24 cellular contexts compared by ENCODE assay signal in genomic region chr4:184434021-184434420, GRCh38.
"Had no signal": no experiment of that assay in that cellular context is flagged by ENCODE, and none has a peak within 500 bp of the region (broad histone marks: within the 10 kb centered on the region; RNA-seq: fewer than 3 reads in every experiment).

No MANE protein-coding gene starts in this region.

- H3K9me3 ChIP-seq: gastrocnemius medialis, heart left ventricle, left lung, mucosa of descending colon, prostate gland, spleen, stomach, thyroid gland, vagina had no signal

- DNase-seq: cerebellar nuclear complex; cortex of kidney; effector CD4-positive, alpha-beta T cell; gastrocnemius medialis; heart left ventricle; kidney; left cardiac atrium; left lung; mesenchymal stem cell; mucosa of descending colon; naive thymus-derived CD8-positive, alpha-beta T cell; right cardiac atrium; spleen; stimulated activated CD4-positive, alpha-beta T cell treated with anti-CD3 and anti-CD28 coated beads, Interleukin-4, amount 100 ng/mL, for 4 hours; stimulated activated naive B cell treated with anti-CD40 and anti-IgM and Interleukin-4, amounts not matched to agents 10 μg/mL and 1 μg/mL and 100 μg/mL, for 72 hours; stomach; thyroid gland; trophoblast cell had no signal

- ATAC-seq: gastrocnemius medialis; heart left ventricle; left cardiac atrium; left lung; mucosa of descending colon; naive thymus-derived CD8-positive, alpha-beta T cell; right cardiac atrium; stimulated activated naive B cell treated with anti-CD40 and anti-IgM and Interleukin-4, amounts not matched to agents 10 μg/mL and 1 μg/mL and 100 μg/mL, for 72 hours had no signal

- H3K4me1 ChIP-seq: prostate gland had no signal

- H3K4me3 ChIP-seq: gastrocnemius medialis, heart left ventricle, hepatocyte, left lung, mucosa of descending colon, neural progenitor cell, prostate gland, skin epidermis, spleen, stomach, thyroid gland, vagina had no signal

- H3K27ac Mint-ChIP-seq: mesothelial cell of epicardium had no signal

- H3K4me3 Mint-ChIP-seq: mesothelial cell of epicardium; naive thymus-derived CD8-positive, alpha-beta T cell; neural progenitor cell; stimulated activated naive B cell treated with anti-CD40 and anti-IgM and Interleukin-4, amounts not matched to agents 10 μg/mL and 1 μg/mL and 100 μg/mL, for 72 hours had no signal

- H3K36me3 ChIP-seq: gastrocnemius medialis, left lung, neural progenitor cell, prostate gland, thyroid gland had no signal

- H3K9me3 Mint-ChIP-seq: mesothelial cell of epicardium; naive thymus-derived CD8-positive, alpha-beta T cell; neural progenitor cell; stimulated activated naive B cell treated with anti-CD40 and anti-IgM and Interleukin-4, amounts not matched to agents 10 μg/mL and 1 μg/mL and 100 μg/mL, for 72 hours had no signal

- H3K27ac ChIP-seq: heart left ventricle, hepatocyte, neural progenitor cell, prostate gland, skin epidermis, stomach, thyroid gland, vagina had no signal

- H3K27me3 Mint-ChIP-seq: naive thymus-derived CD8-positive, alpha-beta T cell; stimulated activated naive B cell treated with anti-CD40 and anti-IgM and Interleukin-4, amounts not matched to agents 10 μg/mL and 1 μg/mL and 100 μg/mL, for 72 hours had no signal

- H3K27me3 ChIP-seq: gastrocnemius medialis, heart left ventricle, hepatocyte, left lung, neural progenitor cell, spleen, stomach, thyroid gland, vagina had no signal
